In the genomic region with DNA sequence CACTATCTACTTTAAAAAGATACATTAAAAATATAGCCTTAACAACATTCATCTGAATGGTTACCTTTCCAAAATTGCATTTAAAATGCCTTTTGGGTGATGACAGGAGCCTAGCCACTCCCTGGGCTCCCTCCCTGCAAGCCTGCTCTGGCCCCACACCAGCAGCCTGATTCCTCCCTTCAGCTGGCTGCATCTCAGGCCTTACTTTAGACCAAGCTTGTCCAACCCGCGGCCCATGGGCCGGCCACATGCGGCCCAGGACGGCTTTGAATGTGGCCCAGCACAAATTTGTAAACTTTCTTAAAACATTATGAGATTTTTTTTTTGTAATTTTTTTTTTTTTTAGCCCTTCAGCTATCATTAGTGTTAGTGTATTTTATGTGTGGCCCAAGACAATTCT, we compare ENCODE assay signal across 29 cellular contexts.
"Had no signal": no experiment of that assay in that cellular context is flagged by ENCODE, and none has a peak within 500 bp of the region (broad histone marks: within the 10 kb centered on the region; RNA-seq: fewer than 3 reads in every experiment).

No MANE protein-coding gene starts in this region.

- DNase-seq: activated CD4-positive, alpha-beta memory T cell treated with anti-CD3 and anti-CD28 coated beads for 36 hours; activated CD4-positive, alpha-beta T cell treated with anti-CD3 and anti-CD28 coated beads for 36 hours; activated CD4-positive, alpha-beta T cell treated with anti-CD3 and anti-CD28 coated beads, Interleukin-2, amount 10 ng/mL, durations not matched to agents 24 days and 14 days; activated CD4-positive, CD25-positive, alpha-beta regulatory T cell; activated CD4-positive, CD25-positive, alpha-beta regulatory T cell treated with anti-CD3 and anti-CD28 coated beads, Interleukin-2, amount 50 U/mL, for 72 hours; activated CD8-positive, alpha-beta memory T cell treated with anti-CD3 and anti-CD28 coated beads, Interleukin-2, amount 10 ng/mL, durations not matched to agents 7 days and 5 days; activated CD8-positive, alpha-beta memory T cell treated with anti-CD3 and anti-CD28 coated beads, Interleukin-2, amount 50 U/mL, for 4 hours; activated CD8-positive, alpha-beta T cell treated with anti-CD3 and anti-CD28 coated beads, Interleukin-2, amount 10 ng/mL, durations not matched to agents 7 days and 5 days; activated effector memory CD4-positive, alpha-beta T cell treated with anti-CD3 and anti-CD28 coated beads, Interleukin-2, amount 50 U/mL, for 16 hours; activated naive CD4-positive, alpha-beta T cell treated with anti-CD3 and anti-CD28 coated beads for 36 hours; activated naive CD8-positive, alpha-beta T cell treated with anti-CD3 and anti-CD28 coated beads for 36 hours; activated naive CD8-positive, alpha-beta T cell treated with anti-CD3 and anti-CD28 coated beads, Interleukin-2, amount 50 U/mL, for 24 hours; activated T-cell treated with anti-CD3 and anti-CD28 coated beads, Interleukin-2, amount 50 U/mL, for 1 hour; activated T-cell treated with anti-CD3 and anti-CD28 coated beads, Interleukin-2, amount 50 U/mL, for 48 hours; dorsolateral prefrontal cortex; effector memory CD4-positive, alpha-beta T cell; endodermal cell; foreskin keratinocyte; gastrocnemius medialis; glutamatergic neuron; T-helper 1 cell; T-helper 17 cell; T1000; WERI-Rb-1 had no signal

- H3K9me3 ChIP-seq: ascending aorta, breast epithelium, gastrocnemius medialis had no signal

- H3K4me3 ChIP-seq: ascending aorta, breast epithelium, cardiac muscle cell, coronary artery, dorsolateral prefrontal cortex, gastrocnemius medialis had no signal

- H3K36me3 ChIP-seq: ascending aorta, breast epithelium, cardiac muscle cell, gastrocnemius medialis, WERI-Rb-1 had no signal

- H3K27me3 ChIP-seq: ascending aorta, breast epithelium, cardiac muscle cell, dorsolateral prefrontal cortex, foreskin keratinocyte, gastrocnemius medialis had no signal

- H3K4me1 ChIP-seq: ascending aorta, breast epithelium, foreskin keratinocyte, gastrocnemius medialis had no signal

- H3K27ac ChIP-seq: ascending aorta, breast epithelium, cardiac muscle cell, coronary artery, dorsolateral prefrontal cortex, foreskin keratinocyte, gastrocnemius medialis, WERI-Rb-1 had no signal

- ATAC-seq: activated CD4-positive, alpha-beta T cell treated with anti-CD3 and anti-CD28 coated beads for 36 hours; activated CD8-positive, alpha-beta memory T cell treated with anti-CD3 and anti-CD28 coated beads, Interleukin-2, amount 10 ng/mL, durations not matched to agents 7 days and 5 days; activated CD8-positive, alpha-beta T cell treated with anti-CD3 and anti-CD28 coated beads, Interleukin-2, amount 10 ng/mL, durations not matched to agents 7 days and 5 days; activated naive CD8-positive, alpha-beta T cell treated with anti-CD3 and anti-CD28 coated beads, Interleukin-2, amount 50 U/mL, for 24 hours; esophagus mucosa; foreskin keratinocyte; gastrocnemius medialis; T-helper 17 cell had no signal
